Comparison of ENCODE assay signal across 18 cellular contexts in genomic region chr9:18245911-18246310, GRCh38.
DNase-seq lines count a peak whose midpoint lies in the region; ATAC-seq, FAIRE-seq and TF ChIP-seq lines count a peak whose summit lies in the region.
"Had no signal": no experiment of that assay in that cellular context is flagged by ENCODE, and none has a peak within 500 bp of the region (broad histone marks: within the 10 kb centered on the region; RNA-seq: fewer than 3 reads in every experiment).

No MANE protein-coding gene starts in this region.

- WGBS in pancreas, 2 donors = 80 to 86% methylated on average over 4 of the region's 4 CpGs

- TF ChIP-seq CTCF in AG09309 (IDR thresholded peaks at IDR 0.05; ENCODE audit: control insufficient read depth, insufficient read depth, low read depth, low read length, missing control alignments) = peak; percentile 37
- peak; percentile 59 for TF ChIP-seq CTCF in VCaP (conservative IDR thresholded peaks at IDR 0.05)
- peak; percentile 52 for TF ChIP-seq CTCF in foreskin fibroblast (IDR thresholded peaks at IDR 0.05; ENCODE audit: low read depth, low read length)
- no peak for TF ChIP-seq CTCF in pancreas (IDR thresholded peaks at IDR 0.05)

- H3K36me3 ChIP-seq in pancreas = no peaks in the 10 kb centered on the region
- H3K36me3 ChIP-seq: suprapubic skin had no signal

- H3K27ac ChIP-seq in VCaP = no peak overlapping the region
- H3K27ac ChIP-seq in pancreas = no peak overlapping the region
- H3K27ac ChIP-seq: parathyroid adenoma, suprapubic skin had no signal

- DNase-seq in AG09309 (ENCODE audit: low read depth) = no peak
- DNase-seq in HCEC 1CT = peak; percentile 35
- DNase-seq in foreskin fibroblast = peak; percentile 35 to 72
- DNase-seq in NK-92 treated with Interleukin-12 subunit alpha and Interleukin-12 subunit beta, amount 100 ng/mL, for 24 hours (lab: John Stamatoyannopoulos, UW) = no peak
- DNase-seq in stimulated activated CD4-positive, alpha-beta T cell treated with anti-CD3 and anti-CD28 coated beads, Interleukin-1b, Interleukin-23, amount 100 ng/mL, for 48 hours = no peak
- no peak for DNase-seq in pancreas
- DNase-seq: activated CD4-positive, CD25-positive, alpha-beta regulatory T cell treated with anti-CD3 and anti-CD28 coated beads, Interleukin-2, amount 50 U/mL, for 72 hours; amygdala; glutamatergic neuron; H9; naive B cell; NCI-H1105 treated with DMSO at 0.1 percent for 48 hours; NCI-H2171; stimulated activated CD4-positive, alpha-beta T cell treated with anti-CD3 and anti-CD28 coated beads, Interleukin-4, amount 100 ng/mL, for 24 hours had no signal

- intact Hi-C loops in pancreas (cut with DNase I) = no loop called here

- no peaks in the 10 kb centered on the region for H3K27me3 ChIP-seq in pancreas
- H3K27me3 ChIP-seq: suprapubic skin had no signal

- H3K4me1 ChIP-seq in pancreas = no peaks in the 10 kb centered on the region
- H3K4me1 ChIP-seq: parathyroid adenoma, suprapubic skin had no signal

- no peak for FAIRE-seq in pancreas (lab: Jason Lieb, UNC)

- ATAC-seq in HG02938 (IDR thresholded peaks at IDR 0.05; ENCODE audit: unreplicated experiment) (no peak), pancreas (no peak)

- no peaks in the 10 kb centered on the region for H3K9me3 ChIP-seq in pancreas

- H3K4me3 ChIP-seq in AG09309 (ENCODE audit: control insufficient read depth, low read depth, low read length) = no peak overlapping the region
- no peak overlapping the region for H3K4me3 ChIP-seq in foreskin fibroblast (ENCODE audit: low read depth in 1 of 2, low read length in 2 of 2)
- H3K4me3 ChIP-seq in pancreas = no peak overlapping the region
- H3K4me3 ChIP-seq: suprapubic skin had no signal

Comparison
In these comparisons a context has a peak if more than half of its experiments do, and no peak if none do; other contexts are left out.
1. DNase-seq: peak in HCEC 1CT (single experiment) and foreskin fibroblast (2 of 2); none in AG09309 (single experiment), NK-92 treated with Interleukin-12 subunit alpha and Interleukin-12 subunit beta, amount 100 ng/mL, for 24 hours (single experiment), stimulated activated CD4-positive, alpha-beta T cell treated with anti-CD3 and anti-CD28 coated beads, Interleukin-1b, Interleukin-23, amount 100 ng/mL, for 48 hours (single experiment) and pancreas (0 of 6).
2. CTCF ChIP-seq: peak in AG09309 (single experiment), VCaP (single experiment) and foreskin fibroblast (single experiment); none in pancreas (0 of 4).